Comparison of ENCODE assay signal across 8 cellular contexts in the genomic region with DNA sequence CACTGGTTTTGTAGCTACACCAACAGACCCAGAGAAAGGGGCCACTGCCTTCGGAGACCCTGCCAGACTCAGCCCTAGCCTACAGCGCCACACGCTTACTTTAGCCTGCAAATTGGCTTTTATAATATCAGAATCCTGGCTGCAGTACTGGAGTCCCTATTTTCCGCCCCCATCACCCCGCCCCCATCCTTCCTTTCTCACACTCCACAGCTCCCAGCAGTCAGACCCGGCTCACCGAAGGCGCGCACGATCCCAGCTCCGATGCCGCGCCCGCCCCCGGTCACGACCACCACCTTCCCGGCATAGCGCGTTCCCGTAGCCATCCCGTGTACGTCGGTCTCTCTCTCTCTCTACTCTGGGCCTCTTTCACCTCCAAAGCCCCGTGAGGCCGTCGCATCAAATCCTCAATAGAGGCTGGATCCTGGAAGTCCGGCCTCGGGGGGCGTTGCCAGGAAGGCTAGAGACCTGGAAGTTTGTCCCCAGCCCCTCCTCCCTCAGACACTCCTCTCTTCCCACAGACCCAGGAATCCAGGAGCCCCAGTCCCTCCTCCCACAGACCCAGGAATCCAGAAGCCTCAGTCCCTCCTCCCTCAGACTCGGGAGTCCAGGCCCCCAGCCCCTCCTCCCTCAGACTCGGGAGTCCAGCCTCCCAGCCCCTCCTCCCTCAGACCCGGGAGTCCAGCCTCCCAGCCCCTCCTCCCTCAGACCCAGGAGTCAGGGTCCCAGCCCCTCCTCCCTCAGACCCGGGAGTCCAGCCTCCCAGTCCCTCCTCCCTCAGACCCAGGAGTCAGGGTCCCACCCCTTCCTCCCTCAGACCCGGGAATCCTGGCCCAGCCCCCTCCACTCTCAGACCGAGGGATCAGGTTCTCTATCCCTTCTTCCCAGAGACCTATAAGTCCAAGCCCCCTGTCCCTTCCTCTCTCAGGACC. TPM values are rescaled to one million over a fixed set of nuclear protein-coding genes. Genes with fewer than 3 reads are reported as not detected.
DNase-seq lines count a peak whose midpoint lies in the region; ATAC-seq, FAIRE-seq and TF ChIP-seq lines count a peak whose summit lies in the region.

A gene (minus strand): TSS at position 403 of the 929 bp plus-strand sequence. CDS start 80 bp downstream, at position 323.

- H3K9ac ChIP-seq in mammary epithelial cell (ENCODE audit: insufficient read depth, low read length) (no peak within 1 kb of the TSS), keratinocyte (ENCODE audit: control insufficient read depth, extremely low read depth, insufficient read depth, low read length) (peak within 1 kb of the TSS; percentile 71)

- H3K79me2 ChIP-seq in mammary epithelial cell (ENCODE audit: insufficient read depth, low read length) (no peaks in the 10 kb centered on the region), keratinocyte (ENCODE audit: control insufficient read depth, insufficient read depth, low read length) (no peaks in the 10 kb centered on the region)

- no peaks in the 10 kb centered on the region for H3K27me3 Mint-ChIP-seq in stimulated activated naive CD8-positive, alpha-beta T cell treated with anti-CD3 and anti-CD28 coated beads, Interleukin-15, amount 100 ng/mL, for 72 hours

- H4K20me1 ChIP-seq in mammary epithelial cell (ENCODE audit: insufficient read depth, low read length) (no peaks in the 10 kb centered on the region), keratinocyte (ENCODE audit: control insufficient read depth, extremely low read depth, insufficient read depth, low read length) (no peaks in the 10 kb centered on the region)

- H3K27ac Mint-ChIP-seq in stimulated activated naive CD8-positive, alpha-beta T cell treated with anti-CD3 and anti-CD28 coated beads, Interleukin-15, amount 100 ng/mL, for 72 hours = peak within 1 kb of the TSS; percentile 68 to 93

- H3K4me3 ChIP-seq in mammary epithelial cell (replicated peaks in 1 of 3; ENCODE audit: insufficient read depth in 1 of 3, low read depth in 2 of 3, low read length in 3 of 3) (peak within 1 kb of the TSS in 1 of 3 experiments; percentile 24), keratinocyte (ENCODE audit: control insufficient read depth in 2 of 3, extremely low read depth in 1 of 3, insufficient read depth in 2 of 3, low read depth in 1 of 3, low read length in 3 of 3) (peak within 1 kb of the TSS; percentile 30 to 64 (median 49))

- in situ Hi-C loops in mammary epithelial cell (cut with MboI; ENCODE audit: low sequenced_read_pairs in 2 of 2) = loop anchor here (5.0 kb wide), 1 partner anchor 44 kb away; no protein-coding TSS in a partner anchor

- no peaks in the 10 kb centered on the region for H3K27me3 ChIP-seq in mammary epithelial cell (ENCODE audit: insufficient read depth, low read length)
- H3K27me3 ChIP-seq in keratinocyte (ENCODE audit: control insufficient read depth, extremely low read depth, insufficient read depth, low read length) = no peaks in the 10 kb centered on the region

- H3K9me1 ChIP-seq in keratinocyte (ENCODE audit: control insufficient read depth, extremely low read depth, insufficient read depth, low read length) = no peaks in the 10 kb centered on the region

- CTCF ChIA-PET in mammary epithelial cell (lab: Charles Lee; ENCODE audit: low non-redundant PET) = interaction anchor here (0.8 kb wide), 1 partner anchor 41 kb away, joined by 3 read pairs; no protein-coding TSS in a partner anchor

- no peak for FAIRE-seq in keratinocyte (lab: Jason Lieb, UNC)

- peaks cover 5% of the 10 kb centered on the region for H3K4me1 ChIP-seq in mammary epithelial cell (ENCODE audit: insufficient read depth, low read length)
- peaks cover 12% of the 10 kb centered on the region for H3K4me1 ChIP-seq in keratinocyte (ENCODE audit: control insufficient read depth, extremely low read depth, insufficient read depth, low read length)

- peak within 1 kb of the TSS; percentile 80 for H2AFZ ChIP-seq in mammary epithelial cell (ENCODE audit: low read depth, low read length)
- H2AFZ ChIP-seq in keratinocyte (ENCODE audit: control insufficient read depth, low read length) = peak within 1 kb of the TSS; percentile 88

- H3K36me3 ChIP-seq in mammary epithelial cell (ENCODE audit: insufficient read depth, low read length) (no peaks in the 10 kb centered on the region), keratinocyte (ENCODE audit: control insufficient read depth in 2 of 2, extremely low read depth in 1 of 2, insufficient read depth in 2 of 2, low read length in 2 of 2) (no peaks in the 10 kb centered on the region)

- dilution Hi-C loops in mammary epithelial cell (cut with HindIII; ENCODE audit: low sequenced_read_pairs) = no loop called here
- dilution Hi-C loops in keratinocyte (cut with MboI; ENCODE audit: extremely low pct_ligation_motif_present, low sequenced_read_pairs) = no loop called here

- H3K9me3 ChIP-seq in mammary epithelial cell (replicated peaks; ENCODE audit: insufficient read depth, low read length) (no peaks in the 10 kb centered on the region), keratinocyte (ENCODE audit: control insufficient read depth, low read depth, low read length) (no peaks in the 10 kb centered on the region)

- TF ChIP-seq CTCF in mammary epithelial cell (conservative IDR thresholded peaks at IDR 0.05 in 1 of 2, IDR thresholded peaks at IDR 0.05 in 1 of 2; ENCODE audit: extremely low read depth in 1 of 2, insufficient read depth in 1 of 2, low read depth in 1 of 2, low read length in 2 of 2) = no peak
- no peak for TF ChIP-seq CTCF in keratinocyte (optimal IDR thresholded peaks at IDR 0.05 in 1 of 3, IDR thresholded peaks at IDR 0.05 in 1 of 3, conservative IDR thresholded peaks at IDR 0.05 in 1 of 3; ENCODE audit: extremely low read depth in 1 of 3, insufficient read depth in 2 of 3, low read length in 3 of 3)

- no TSS peak for BruUV-seq in mammary epithelial cell (replicated peaks; lab: Mats Ljungman, UMichigan)

- H3K4me2 ChIP-seq in mammary epithelial cell (ENCODE audit: insufficient read depth, low read depth, low read length) (peak within 1 kb of the TSS; percentile 56), keratinocyte (ENCODE audit: control insufficient read depth, extremely low read depth, insufficient read depth, low read depth, low read length) (peak within 1 kb of the TSS; percentile 89)

- H3K4me3 Mint-ChIP-seq in stimulated activated naive CD8-positive, alpha-beta T cell treated with anti-CD3 and anti-CD28 coated beads, Interleukin-15, amount 100 ng/mL, for 72 hours = peak within 1 kb of the TSS; percentile 86 to 90

- intact Hi-C loops in mammary epithelial cell (cut with micrococcal nuclease) = loop anchor here (10.0 kb wide), 1 partner anchor 162 kb away; a partner anchor contains a TSS

- no peaks in the 10 kb centered on the region for H3K9me3 Mint-ChIP-seq in stimulated activated naive CD8-positive, alpha-beta T cell treated with anti-CD3 and anti-CD28 coated beads, Interleukin-15, amount 100 ng/mL, for 72 hours

- WGBS in mammary epithelial cell (ENCODE audit: low coverage, missing lambda C conversion rate) = 37% methylated on average over 8 of the region's 35 CpGs

- H3K4me1 Mint-ChIP-seq in stimulated activated naive CD8-positive, alpha-beta T cell treated with anti-CD3 and anti-CD28 coated beads, Interleukin-15, amount 100 ng/mL, for 72 hours = peaks cover 28% of the 10 kb centered on the region

- peak; percentile 34 for ATAC-seq in stimulated activated naive CD8-positive, alpha-beta T cell treated with anti-CD3 and anti-CD28 coated beads, Interleukin-15, amount 100 ng/mL, for 72 hours

- DNase-seq in NCI-H2171 treated with DMSO at 0.1 percent for 48 hours (lab: John Stamatoyannopoulos, UW) (peak; percentile 53), NCI-H2171 (lab: John Stamatoyannopoulos, UW) (no peak), NCI-H146 (lab: John Stamatoyannopoulos, UW) (peak; percentile 49), mammary epithelial cell (no peak), keratinocyte (ENCODE audit: low read depth, low spot score) (no peak), SIG-M5 (lab: John Stamatoyannopoulos, UW) (no peak)
- peak in 1 of 2 donors; percentile 19 for DNase-seq in stimulated activated naive CD8-positive, alpha-beta T cell treated with anti-CD3 and anti-CD28 coated beads, Interleukin-15, amount 100 ng/mL, for 72 hours
- DNase-seq in activated effector memory CD4-positive, alpha-beta T cell treated with Interleukin-2 at 50 U/mL for 16 hours = no peak

- no peak within 1 kb of the TSS for H3K27ac ChIP-seq in mammary epithelial cell (ENCODE audit: insufficient read depth, low read depth, low read length)
- peak within 1 kb of the TSS; percentile 43 for H3K27ac ChIP-seq in keratinocyte (ENCODE audit: control insufficient read depth, insufficient read depth, low read length)

RNA-seq across cellular contexts. Expression of the gene that starts here (rescaled TPM):
- 1 to 10 TPM in 1 of 2 donors, not detected in 1; 3.0 TPM for total RNA-seq in mammary epithelial cell
- 0.29 TPM for polyA plus RNA-seq in mammary epithelial cell
- polyA minus RNA-seq in mammary epithelial cell = not detected
- 0.92 to 1.2 TPM (median 1.0 TPM) in 3 replicates for polyA plus RNA-seq in keratinocyte
- 0.75 TPM for polyA plus RNA-seq in keratinocyte (2011; ENCODE audit: low read depth)
- 0.52 and 1.5 TPM in 2 replicates for polyA plus RNA-seq in keratinocyte (2011; cell fraction: cytosol; rRNA removed)
- polyA plus RNA-seq in keratinocyte (2011; cell fraction: nucleus; rRNA removed) = 1.6 and 3.9 TPM in 2 replicates
- polyA plus RNA-seq in keratinocyte (2012; ENCODE audit: low replicate concordance) = 1.7 TPM in 2 replicates
- 0.86 to 2.1 TPM in 2 of 3 replicates, not detected in the other for polyA minus RNA-seq in keratinocyte
- polyA minus RNA-seq in keratinocyte (2011; cell fraction: cytosol; rRNA and poly(A)+ RNA removed) = not detected
- 0.54 and 1.1 TPM in 2 replicates for polyA minus RNA-seq in keratinocyte (2011; cell fraction: nucleus; rRNA and poly(A)+ RNA removed)

Comparison
In these comparisons a context has a peak if more than half of its experiments do, and no peak if none do; other contexts are left out.
1. DNase-seq: peak in NCI-H2171 treated with DMSO at 0.1 percent for 48 hours (single experiment) and NCI-H146 (single experiment); none in NCI-H2171 (single experiment), mammary epithelial cell (single experiment), keratinocyte (single experiment), SIG-M5 (single experiment) and activated effector memory CD4-positive, alpha-beta T cell treated with Interleukin-2 at 50 U/mL for 16 hours (single experiment).